In genomic region chr7:151091431-151091830, GRCh38 we compare ENCODE assay signal across 2 cellular contexts.
TF ChIP-seq lines count a peak whose summit lies in the region.

No MANE protein-coding gene starts in this region.

TF ChIP-seq in Ishikawa, 13 proteins besides CTCF, POLR2A, EP300 and RAD21:
- TF ChIP-seq TEAD4 (IDR thresholded peaks at IDR 0.05) = no peak
- TF ChIP-seq CEBPB (IDR thresholded peaks at IDR 0.05) = no peak
- no peak for TF ChIP-seq ZBTB7A (IDR thresholded peaks at IDR 0.05; ENCODE audit: low read depth)
- no peak for TF ChIP-seq NFIC (IDR thresholded peaks at IDR 0.05)
- TF ChIP-seq CREB1 (IDR thresholded peaks at IDR 0.05; ENCODE audit: low read depth) = no peak
- TF ChIP-seq FOXM1 (IDR thresholded peaks at IDR 0.05; ENCODE audit: borderline replicate concordance, low read depth) = no peak
- TF ChIP-seq EGR1 (IDR thresholded peaks at IDR 0.05) = no peak
- TF ChIP-seq, protein P1, sequence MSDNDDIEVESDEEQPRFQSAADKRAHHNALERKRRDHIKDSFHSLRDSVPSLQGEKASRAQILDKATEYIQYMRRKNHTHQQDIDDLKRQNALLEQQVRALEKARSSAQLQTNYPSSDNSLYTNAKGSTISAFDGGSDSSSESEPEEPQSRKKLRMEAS (IDR thresholded peaks at IDR 0.05) = no peak
- TF ChIP-seq YY1 (IDR thresholded peaks at IDR 0.05; ENCODE audit: low read depth) = no peak
- TF ChIP-seq TAF1 (IDR thresholded peaks at IDR 0.05; ENCODE audit: low read depth) = no peak
- no peak for TF ChIP-seq TCF12 (IDR thresholded peaks at IDR 0.05; ENCODE audit: low read depth)
- TF ChIP-seq, protein P2, sequence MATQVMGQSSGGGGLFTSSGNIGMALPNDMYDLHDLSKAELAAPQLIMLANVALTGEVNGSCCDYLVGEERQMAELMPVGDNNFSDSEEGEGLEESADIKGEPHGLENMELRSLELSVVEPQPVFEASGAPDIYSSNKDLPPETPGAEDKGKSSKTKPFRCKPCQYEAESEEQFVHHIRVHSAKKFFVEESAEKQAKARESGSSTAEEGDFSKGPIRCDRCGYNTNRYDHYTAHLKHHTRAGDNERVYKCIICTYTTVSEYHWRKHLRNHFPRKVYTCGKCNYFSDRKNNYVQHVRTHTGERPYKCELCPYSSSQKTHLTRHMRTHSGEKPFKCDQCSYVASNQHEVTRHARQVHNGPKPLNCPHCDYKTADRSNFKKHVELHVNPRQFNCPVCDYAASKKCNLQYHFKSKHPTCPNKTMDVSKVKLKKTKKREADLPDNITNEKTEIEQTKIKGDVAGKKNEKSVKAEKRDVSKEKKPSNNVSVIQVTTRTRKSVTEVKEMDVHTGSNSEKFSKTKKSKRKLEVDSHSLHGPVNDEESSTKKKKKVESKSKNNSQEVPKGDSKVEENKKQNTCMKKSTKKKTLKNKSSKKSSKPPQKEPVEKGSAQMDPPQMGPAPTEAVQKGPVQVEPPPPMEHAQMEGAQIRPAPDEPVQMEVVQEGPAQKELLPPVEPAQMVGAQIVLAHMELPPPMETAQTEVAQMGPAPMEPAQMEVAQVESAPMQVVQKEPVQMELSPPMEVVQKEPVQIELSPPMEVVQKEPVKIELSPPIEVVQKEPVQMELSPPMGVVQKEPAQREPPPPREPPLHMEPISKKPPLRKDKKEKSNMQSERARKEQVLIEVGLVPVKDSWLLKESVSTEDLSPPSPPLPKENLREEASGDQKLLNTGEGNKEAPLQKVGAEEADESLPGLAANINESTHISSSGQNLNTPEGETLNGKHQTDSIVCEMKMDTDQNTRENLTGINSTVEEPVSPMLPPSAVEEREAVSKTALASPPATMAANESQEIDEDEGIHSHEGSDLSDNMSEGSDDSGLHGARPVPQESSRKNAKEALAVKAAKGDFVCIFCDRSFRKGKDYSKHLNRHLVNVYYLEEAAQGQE (IDR thresholded peaks at IDR 0.05; ENCODE audit: low read depth) = no peak
- TF ChIP-seq USF1 (IDR thresholded peaks at IDR 0.05) = no peak
TF ChIP-seq in Ishikawa: peak in this region for 0.

TF ChIP-seq in K562, 482 proteins besides CTCF, POLR2A, EP300 and RAD21 (continues in another document):
- TF ChIP-seq ZNF551 (CRISPR knock-in tag; IDR thresholded peaks at IDR 0.05) (no peak), PATZ1 (CRISPR knock-in tag; IDR thresholded peaks at IDR 0.05; ENCODE audit: borderline replicate concordance) (no peak), DDX20 (tag; IDR thresholded peaks at IDR 0.05; ENCODE audit: low read depth) (no peak), CBFA2T3 (IDR thresholded peaks at IDR 0.05) (peak; percentile 28; the same call in 1 of the 2 replicates), MYBL2 (IDR thresholded peaks at IDR 0.05; ENCODE audit: low read depth) (no peak), MYBL2 (CRISPR knock-in tag; IDR thresholded peaks at IDR 0.05; ENCODE audit: borderline replicate concordance) (no peak), ZBTB2 (IDR thresholded peaks at IDR 0.05) (no peak), HNRNPL (IDR thresholded peaks at IDR 0.05; ENCODE audit: low read depth, low read length) (no peak), POLR2G (IDR thresholded peaks at IDR 0.05; ENCODE audit: low read depth, low read length) (no peak), NONO (IDR thresholded peaks at IDR 0.05; ENCODE audit: low read depth in 2 of 2, low read length in 1 of 2) (no peak; a peak in 1 of 4 replicates), ZBTB34 (CRISPR knock-in tag; IDR thresholded peaks at IDR 0.05) (no peak), NR2C2 (CRISPR knock-in tag; IDR thresholded peaks at IDR 0.05) (peak; percentile 89), NR2C2 (tag; IDR thresholded peaks at IDR 0.05) (peak; percentile 94), ZNF707 (CRISPR knock-in tag; conservative IDR thresholded peaks at IDR 0.05) (no peak), ETV1 (tag; conservative IDR thresholded peaks at IDR 0.05; ENCODE audit: low read depth) (peak; percentile 67), MAZ (CRISPR knock-in tag; conservative IDR thresholded peaks at IDR 0.05 in 1 of 2, IDR thresholded peaks at IDR 0.05 in 1 of 2) (no peak), E4F1 (CRISPR knock-in tag; IDR thresholded peaks at IDR 0.05; ENCODE audit: borderline replicate concordance) (no peak), ZKSCAN8 (CRISPR knock-in tag; IDR thresholded peaks at IDR 0.05) (no peak), SP1 (CRISPR knock-in tag; IDR thresholded peaks at IDR 0.05) (no peak), RBM14 (IDR thresholded peaks at IDR 0.05; ENCODE audit: borderline replicate concordance, insufficient read depth, low read depth, low read length) (no peak), ZNF561 (CRISPR knock-in tag; conservative IDR thresholded peaks at IDR 0.05) (no peak), POLR2AphosphoS2 (IDR thresholded peaks at IDR 0.05; ENCODE audit: low read length) (no peak), TEAD2 (tag; IDR thresholded peaks at IDR 0.05) (no peak), ZNF347 (CRISPR knock-in tag; IDR thresholded peaks at IDR 0.05; ENCODE audit: low read depth) (no peak), HEY1 (CRISPR knock-in tag; IDR thresholded peaks at IDR 0.05; ENCODE audit: borderline replicate concordance) (no peak), FOSL1 (tag; conservative IDR thresholded peaks at IDR 0.05) (no peak), NFYB (IDR thresholded peaks at IDR 0.05; ENCODE audit: extremely low read depth, insufficient read length) (no peak), CREM (IDR thresholded peaks at IDR 0.05; ENCODE audit: low read depth) (no peak; the same call in 1 of the 2 replicates), ZMIZ1 (IDR thresholded peaks at IDR 0.05; ENCODE audit: low read depth in 2 of 2, low read length in 2 of 2) (0 out of 4 replicates have a peak, but pooled peaks of 1 of the 2 experiments have one; percentile 47), POLR2AphosphoS5 (IDR thresholded peaks at IDR 0.05; ENCODE audit: control insufficient read depth, insufficient read depth, low read depth, low read length) (0 out of 2 replicates have a peak, but pooled peaks have one; percentile 33)
- TF ChIP-seq, protein P3, sequence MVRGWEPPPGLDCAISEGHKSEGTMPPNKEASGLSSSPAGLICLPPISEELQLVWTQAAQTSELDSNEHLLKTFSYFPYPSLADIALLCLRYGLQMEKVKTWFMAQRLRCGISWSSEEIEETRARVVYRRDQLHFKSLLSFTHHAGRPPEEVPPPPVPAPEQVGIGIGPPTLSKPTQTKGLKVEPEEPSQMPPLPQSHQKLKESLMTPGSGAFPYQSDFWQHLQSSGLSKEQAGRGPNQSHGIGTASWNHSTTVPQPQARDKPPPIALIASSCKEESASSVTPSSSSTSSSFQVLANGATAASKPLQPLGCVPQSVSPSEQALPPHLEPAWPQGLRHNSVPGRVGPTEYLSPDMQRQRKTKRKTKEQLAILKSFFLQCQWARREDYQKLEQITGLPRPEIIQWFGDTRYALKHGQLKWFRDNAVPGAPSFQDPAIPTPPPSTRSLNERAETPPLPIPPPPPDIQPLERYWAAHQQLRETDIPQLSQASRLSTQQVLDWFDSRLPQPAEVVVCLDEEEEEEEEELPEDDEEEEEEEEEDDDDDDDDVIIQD (CRISPR knock-in tag; IDR thresholded peaks at IDR 0.05) = no peak
- TF ChIP-seq, protein P4, sequence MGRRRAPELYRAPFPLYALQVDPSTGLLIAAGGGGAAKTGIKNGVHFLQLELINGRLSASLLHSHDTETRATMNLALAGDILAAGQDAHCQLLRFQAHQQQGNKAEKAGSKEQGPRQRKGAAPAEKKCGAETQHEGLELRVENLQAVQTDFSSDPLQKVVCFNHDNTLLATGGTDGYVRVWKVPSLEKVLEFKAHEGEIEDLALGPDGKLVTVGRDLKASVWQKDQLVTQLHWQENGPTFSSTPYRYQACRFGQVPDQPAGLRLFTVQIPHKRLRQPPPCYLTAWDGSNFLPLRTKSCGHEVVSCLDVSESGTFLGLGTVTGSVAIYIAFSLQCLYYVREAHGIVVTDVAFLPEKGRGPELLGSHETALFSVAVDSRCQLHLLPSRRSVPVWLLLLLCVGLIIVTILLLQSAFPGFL (CRISPR knock-in tag; IDR thresholded peaks at IDR 0.05) = no peak
- TF ChIP-seq, protein P5, sequence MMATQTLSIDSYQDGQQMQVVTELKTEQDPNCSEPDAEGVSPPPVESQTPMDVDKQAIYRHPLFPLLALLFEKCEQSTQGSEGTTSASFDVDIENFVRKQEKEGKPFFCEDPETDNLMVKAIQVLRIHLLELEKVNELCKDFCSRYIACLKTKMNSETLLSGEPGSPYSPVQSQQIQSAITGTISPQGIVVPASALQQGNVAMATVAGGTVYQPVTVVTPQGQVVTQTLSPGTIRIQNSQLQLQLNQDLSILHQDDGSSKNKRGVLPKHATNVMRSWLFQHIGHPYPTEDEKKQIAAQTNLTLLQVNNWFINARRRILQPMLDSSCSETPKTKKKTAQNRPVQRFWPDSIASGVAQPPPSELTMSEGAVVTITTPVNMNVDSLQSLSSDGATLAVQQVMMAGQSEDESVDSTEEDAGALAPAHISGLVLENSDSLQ (IDR thresholded peaks at IDR 0.05) = no peak
- TF ChIP-seq, protein P6, sequence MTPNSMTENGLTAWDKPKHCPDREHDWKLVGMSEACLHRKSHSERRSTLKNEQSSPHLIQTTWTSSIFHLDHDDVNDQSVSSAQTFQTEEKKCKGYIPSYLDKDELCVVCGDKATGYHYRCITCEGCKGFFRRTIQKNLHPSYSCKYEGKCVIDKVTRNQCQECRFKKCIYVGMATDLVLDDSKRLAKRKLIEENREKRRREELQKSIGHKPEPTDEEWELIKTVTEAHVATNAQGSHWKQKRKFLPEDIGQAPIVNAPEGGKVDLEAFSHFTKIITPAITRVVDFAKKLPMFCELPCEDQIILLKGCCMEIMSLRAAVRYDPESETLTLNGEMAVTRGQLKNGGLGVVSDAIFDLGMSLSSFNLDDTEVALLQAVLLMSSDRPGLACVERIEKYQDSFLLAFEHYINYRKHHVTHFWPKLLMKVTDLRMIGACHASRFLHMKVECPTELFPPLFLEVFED (CRISPR knock-in tag; conservative IDR thresholded peaks at IDR 0.05) = no peak
